1 cellular context compared by ENCODE assay signal in genomic region chr1:165943198-165943597, GRCh38.
A peak's percentile ranks its signal among the peaks of the same experiment; 100 is the strongest.
TF ChIP-seq lines count a peak whose summit lies in the region.

No MANE protein-coding gene starts in this region.

TF ChIP-seq in GM12878, 131 proteins besides CTCF, POLR2A, EP300 and RAD21 (continued from another document):
- TF ChIP-seq MYB (IDR thresholded peaks at IDR 0.05; ENCODE audit: borderline replicate concordance, low read depth, low read length) (no peak), NRF1 (conservative IDR thresholded peaks at IDR 0.05; ENCODE audit: low read depth, low read length) (no peak), SMAD1 (IDR thresholded peaks at IDR 0.05; ENCODE audit: low read depth, partially characterized antibody) (no peak), TCF12 (IDR thresholded peaks at IDR 0.05; ENCODE audit: low read depth, low read length) (peak; percentile 68; the same call in 1 of the 2 replicates), SMARCA5 (IDR thresholded peaks at IDR 0.05) (no peak), CREB1 (IDR thresholded peaks at IDR 0.05; ENCODE audit: low read depth) (no peak)
- TF ChIP-seq, protein P1, sequence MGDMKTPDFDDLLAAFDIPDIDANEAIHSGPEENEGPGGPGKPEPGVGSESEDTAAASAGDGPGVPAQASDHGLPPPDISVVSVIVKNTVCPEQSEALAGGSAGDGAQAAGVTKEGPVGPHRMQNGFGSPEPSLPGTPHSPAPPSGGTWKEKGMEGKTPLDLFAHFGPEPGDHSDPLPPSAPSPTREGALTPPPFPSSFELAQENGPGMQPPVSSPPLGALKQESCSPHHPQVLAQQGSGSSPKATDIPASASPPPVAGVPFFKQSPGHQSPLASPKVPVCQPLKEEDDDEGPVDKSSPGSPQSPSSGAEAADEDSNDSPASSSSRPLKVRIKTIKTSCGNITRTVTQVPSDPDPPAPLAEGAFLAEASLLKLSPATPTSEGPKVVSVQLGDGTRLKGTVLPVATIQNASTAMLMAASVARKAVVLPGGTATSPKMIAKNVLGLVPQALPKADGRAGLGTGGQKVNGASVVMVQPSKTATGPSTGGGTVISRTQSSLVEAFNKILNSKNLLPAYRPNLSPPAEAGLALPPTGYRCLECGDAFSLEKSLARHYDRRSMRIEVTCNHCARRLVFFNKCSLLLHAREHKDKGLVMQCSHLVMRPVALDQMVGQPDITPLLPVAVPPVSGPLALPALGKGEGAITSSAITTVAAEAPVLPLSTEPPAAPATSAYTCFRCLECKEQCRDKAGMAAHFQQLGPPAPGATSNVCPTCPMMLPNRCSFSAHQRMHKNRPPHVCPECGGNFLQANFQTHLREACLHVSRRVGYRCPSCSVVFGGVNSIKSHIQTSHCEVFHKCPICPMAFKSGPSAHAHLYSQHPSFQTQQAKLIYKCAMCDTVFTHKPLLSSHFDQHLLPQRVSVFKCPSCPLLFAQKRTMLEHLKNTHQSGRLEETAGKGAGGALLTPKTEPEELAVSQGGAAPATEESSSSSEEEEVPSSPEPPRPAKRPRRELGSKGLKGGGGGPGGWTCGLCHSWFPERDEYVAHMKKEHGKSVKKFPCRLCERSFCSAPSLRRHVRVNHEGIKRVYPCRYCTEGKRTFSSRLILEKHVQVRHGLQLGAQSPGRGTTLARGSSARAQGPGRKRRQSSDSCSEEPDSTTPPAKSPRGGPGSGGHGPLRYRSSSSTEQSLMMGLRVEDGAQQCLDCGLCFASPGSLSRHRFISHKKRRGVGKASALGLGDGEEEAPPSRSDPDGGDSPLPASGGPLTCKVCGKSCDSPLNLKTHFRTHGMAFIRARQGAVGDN (IDR thresholded peaks at IDR 0.05) = no peak
